ENCODE assay signal across 8 cellular contexts in the genomic region with DNA sequence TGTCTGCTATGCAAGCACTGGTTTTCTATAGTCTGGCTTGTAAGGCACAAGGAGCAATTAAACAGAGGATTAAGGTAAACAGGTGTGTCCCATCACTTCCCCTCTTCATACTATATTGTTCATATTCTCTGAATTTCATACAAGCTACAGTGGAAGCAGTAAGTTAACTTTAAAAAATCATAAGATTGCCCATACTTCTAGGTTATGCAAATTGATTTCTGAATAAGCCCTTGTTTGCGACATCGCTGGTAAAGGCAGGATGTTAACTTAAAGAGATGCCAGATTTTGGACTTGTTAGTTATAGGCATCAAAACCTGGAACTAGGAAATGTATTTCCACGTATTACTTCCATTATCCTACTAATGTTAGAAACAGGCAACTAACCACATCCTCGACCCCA. TPM values are rescaled to one million over a fixed set of nuclear protein-coding genes. Genes with fewer than 3 reads are reported as not detected.
A peak's percentile ranks its signal among the peaks of the same experiment; 100 is the strongest.
DNase-seq lines count a peak whose midpoint lies in the region; ATAC-seq, FAIRE-seq and TF ChIP-seq lines count a peak whose summit lies in the region.

No MANE protein-coding gene starts in this region.

- H3K36me3 ChIP-seq in left lung (no peaks in the 10 kb centered on the region), thymus (ENCODE audit: control insufficient read depth, insufficient read depth) (no peaks in the 10 kb centered on the region)

- H3K27me3 ChIP-seq in left lung (no peaks in the 10 kb centered on the region), thymus (ENCODE audit: control insufficient read depth, insufficient read depth) (no peaks in the 10 kb centered on the region)

- H3K36me3 Mint-ChIP-seq in activated T-cell treated with anti-CD3 and anti-CD28 coated beads, Interleukin-2, amount 50 U/mL, for 4 hours (ENCODE audit: insufficient read depth) = no peaks in the 10 kb centered on the region
- peaks cover 4% of the 10 kb centered on the region for H3K36me3 Mint-ChIP-seq in activated T-helper 1 cell treated with anti-CD3 and anti-CD28 coated beads, Interleukin-12 subunit alpha, Interleukin-12 subunit beta, Interleukin-2, Interleukin-4 antibody, amounts not matched to agents 30 ng/mL and 10 ng/mL and 1 ng/mL, durations not matched to agents 14 hours and 24 hours and 36 hours (ENCODE audit: low read depth)

- WGBS in thymus = 31% methylated on average over 4 of the region's 4 CpGs
- 38 to 39% methylated on average over 4 of the region's 4 CpGs for WGBS in lower leg skin, 2 donors

- ATAC-seq in activated T-cell treated with anti-CD3 and anti-CD28 coated beads, Interleukin-2, amount 50 U/mL, for 4 hours = no peak
- ATAC-seq in left lung (no peak), HG02763 (IDR thresholded peaks at IDR 0.05; ENCODE audit: unreplicated experiment) (no peak)

- no peaks in the 10 kb centered on the region for H3K27me3 Mint-ChIP-seq in activated T-cell treated with anti-CD3 and anti-CD28 coated beads, Interleukin-2, amount 50 U/mL, for 4 hours (ENCODE audit: low read depth)
- H3K27me3 Mint-ChIP-seq in activated T-helper 1 cell treated with anti-CD3 and anti-CD28 coated beads, Interleukin-12 subunit alpha, Interleukin-12 subunit beta, Interleukin-2, Interleukin-4 antibody, amounts not matched to agents 30 ng/mL and 10 ng/mL and 1 ng/mL, durations not matched to agents 14 hours and 24 hours and 36 hours (ENCODE audit: insufficient read depth) = no peaks in the 10 kb centered on the region

- TF ChIP-seq CTCF in left lung (IDR thresholded peaks at IDR 0.05) (no peak), lower leg skin (IDR thresholded peaks at IDR 0.05) (no peak)

- H3K4me3 ChIP-seq in left lung = peak overlapping the region; percentile 89 to 92
- peak overlapping the region; percentile 85 for H3K4me3 ChIP-seq in thymus (ENCODE audit: low read length)
- H3K4me3 ChIP-seq in lower leg skin (ENCODE audit: low read depth, poor library complexity, severe bottlenecking) = no peak overlapping the region

- H3K4me3 Mint-ChIP-seq in activated T-cell treated with anti-CD3 and anti-CD28 coated beads, Interleukin-2, amount 50 U/mL, for 4 hours = peak overlapping the region; percentile 85
- H3K4me3 Mint-ChIP-seq in activated T-helper 1 cell treated with anti-CD3 and anti-CD28 coated beads, Interleukin-12 subunit alpha, Interleukin-12 subunit beta, Interleukin-2, Interleukin-4 antibody, amounts not matched to agents 30 ng/mL and 10 ng/mL and 1 ng/mL, durations not matched to agents 14 hours and 24 hours and 36 hours = peak overlapping the region; percentile 82

- H3K9me3 ChIP-seq in left lung (no peaks in the 10 kb centered on the region), thymus (ENCODE audit: control insufficient read depth) (no peaks in the 10 kb centered on the region)

- peak overlapping the region in 1 of 2 donors; percentile 95 for H3K27ac ChIP-seq in left lung
- H3K27ac ChIP-seq in thymus (ENCODE audit: low read depth) = no peak overlapping the region

- H3K4me1 Mint-ChIP-seq in activated T-cell treated with anti-CD3 and anti-CD28 coated beads, Interleukin-2, amount 50 U/mL, for 4 hours (ENCODE audit: low read depth) = peaks cover 35% of the 10 kb centered on the region
- H3K4me1 Mint-ChIP-seq in activated T-helper 1 cell treated with anti-CD3 and anti-CD28 coated beads, Interleukin-12 subunit alpha, Interleukin-12 subunit beta, Interleukin-2, Interleukin-4 antibody, amounts not matched to agents 30 ng/mL and 10 ng/mL and 1 ng/mL, durations not matched to agents 14 hours and 24 hours and 36 hours (ENCODE audit: low read depth) = peaks cover 38% of the 10 kb centered on the region

- peak overlapping the region; percentile 90 for H3K27ac Mint-ChIP-seq in activated T-helper 1 cell treated with anti-CD3 and anti-CD28 coated beads, Interleukin-12 subunit alpha, Interleukin-12 subunit beta, Interleukin-2, Interleukin-4 antibody, amounts not matched to agents 30 ng/mL and 10 ng/mL and 1 ng/mL, durations not matched to agents 14 hours and 24 hours and 36 hours

- H3K4me1 ChIP-seq in left lung = peaks cover 3 to 43% of the 10 kb centered on the region in 2 donors
- H3K4me1 ChIP-seq in thymus (ENCODE audit: control insufficient read depth, insufficient read depth, low read length) = peaks cover 12% of the 10 kb centered on the region

- no peak for DNase-seq in activated T-cell treated with anti-CD3 and anti-CD28 coated beads, Interleukin-2, amount 50 U/mL, for 4 hours
- no peak for DNase-seq in activated T-cell treated with anti-CD3 and anti-CD28 coated beads, Interleukin-2, amount 50 U/mL, for 48 hours
- DNase-seq in activated T-helper 1 cell treated with anti-CD3 and anti-CD28 coated beads, Interleukin-12 subunit alpha, Interleukin-12 subunit beta, Interleukin-2, Interleukin-4 antibody, amounts not matched to agents 30 ng/mL and 10 ng/mL and 1 ng/mL, durations not matched to agents 14 hours and 24 hours and 36 hours (ENCODE audit: low spot score) = no peak
- DNase-seq in left lung (no peak), GM12891 (ENCODE audit: insufficient read length, low spot score) (no peak), lower leg skin (ENCODE audit: low spot score in 2 of 2) (no peak)

- H3K9me3 Mint-ChIP-seq in activated T-cell treated with anti-CD3 and anti-CD28 coated beads, Interleukin-2, amount 50 U/mL, for 4 hours = no peaks in the 10 kb centered on the region
- H3K9me3 Mint-ChIP-seq in activated T-helper 1 cell treated with anti-CD3 and anti-CD28 coated beads, Interleukin-12 subunit alpha, Interleukin-12 subunit beta, Interleukin-2, Interleukin-4 antibody, amounts not matched to agents 30 ng/mL and 10 ng/mL and 1 ng/mL, durations not matched to agents 14 hours and 24 hours and 36 hours = no peaks in the 10 kb centered on the region

- intact Hi-C loops in activated T-helper 1 cell treated with anti-CD3 and anti-CD28 coated beads, Interleukin-12 subunit alpha, Interleukin-12 subunit beta, Interleukin-2, Interleukin-4 antibody, amounts not matched to agents 30 ng/mL and 10 ng/mL and 1 ng/mL, durations not matched to agents 14 hours and 24 hours and 36 hours (cut with micrococcal nuclease) = loop anchor here (1.0 to 5.0 kb wide), 4 partner anchors 15 to 1087 kb away; a partner anchor contains a TSS
- intact Hi-C loops in left lung (cut with DNase I) = no loop called here
- intact Hi-C loops in lower leg skin (cut with DNase I; ENCODE audit: low total_unique reads) = no loop called here

- no peak for TF ChIP-seq POLR2A in GM12891 (IDR thresholded peaks at IDR 0.05; ENCODE audit: low read depth, low read length)
- no peak for TF ChIP-seq POLR2A in lower leg skin (IDR thresholded peaks at IDR 0.05)

- no peak for FAIRE-seq in GM12891 (lab: Jason Lieb, UNC)

TF ChIP-seq in GM12891, 5 proteins besides CTCF, POLR2A, EP300 and RAD21:
- TF ChIP-seq PAX5 (IDR thresholded peaks at IDR 0.05; ENCODE audit: insufficient read depth, low read length, severe bottlenecking) (no peak), SPI1 (IDR thresholded peaks at IDR 0.05; ENCODE audit: low read depth, low read length) (no peak), POLR2AphosphoS5 (IDR thresholded peaks at IDR 0.05; ENCODE audit: low read depth, low read length) (no peak), TAF1 (IDR thresholded peaks at IDR 0.05; ENCODE audit: low read depth, low read length) (no peak), POU2F2 (IDR thresholded peaks at IDR 0.05; ENCODE audit: low read depth, low read length) (no peak)

RNA-seq across cellular contexts. Expression of a gene that starts 1.0 kb away (rescaled TPM):
- total RNA-seq in activated T-cell treated with anti-CD3 and anti-CD28 coated beads, Interleukin-2, amount 50 U/mL, for 4 hours = 10 to 100 TPM; 37.7 to 44.0 (median 41.7) TPM
- 39.5 and 42.2 TPM in 2 replicates for total RNA-seq in activated T-helper 1 cell treated with anti-CD3 and anti-CD28 coated beads, Interleukin-12 subunit alpha, Interleukin-12 subunit beta, Interleukin-2, Interleukin-4 antibody, amounts not matched to agents 30 ng/mL and 10 ng/mL and 1 ng/mL, durations not matched to agents 14 hours and 24 hours and 36 hours
- total RNA-seq in left lung (10 to 100 TPM; 17.6 to 20.2 TPM), lower leg skin (10 to 100 TPM in 3 of 4 donors, 1 to 10 TPM in 1; 8.3 to 15.9 (median 12.1) TPM)
- polyA plus RNA-seq in thymus = 32.8 TPM
- 50.3 TPM for polyA plus RNA-seq in GM12891 (2012; ENCODE audit: low read depth, missing spikeins)
